In the genomic region with DNA sequence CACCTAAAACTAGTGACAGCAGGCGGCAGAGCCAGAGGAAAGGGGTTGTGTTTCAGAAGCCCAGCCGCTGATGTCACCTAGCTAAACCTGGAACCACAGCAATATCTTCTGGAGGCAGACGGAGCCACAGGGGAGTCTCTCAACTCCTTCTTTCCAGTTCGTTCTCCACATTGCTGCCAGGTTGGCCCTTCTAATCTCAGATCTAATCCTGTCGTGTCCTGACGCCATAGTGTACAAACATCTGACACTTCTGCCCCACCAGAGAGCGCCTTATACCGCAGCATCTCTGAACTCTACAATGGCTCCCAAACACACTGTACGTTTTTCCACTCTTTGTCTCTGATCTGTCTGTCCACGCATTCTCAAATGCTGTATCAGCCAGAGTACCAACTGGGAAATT, we compare ENCODE assay signal across 19 cellular contexts.
DNase-seq lines count a peak whose midpoint lies in the region; ATAC-seq, FAIRE-seq and TF ChIP-seq lines count a peak whose summit lies in the region.
"Had no signal": no experiment of that assay in that cellular context is flagged by ENCODE, and none has a peak within 500 bp of the region (broad histone marks: within the 10 kb centered on the region; RNA-seq: fewer than 3 reads in every experiment).

No MANE protein-coding gene starts in this region.

- POLR2A ChIA-PET in H1 (lab: Charles Lee; ENCODE audit: partially characterized antibody): interaction anchor here (1.1 kb wide), 1 partner anchor 9 kb away, joined by 3 read pairs; no protein-coding TSS in a partner anchor

- no peak overlapping the region for H3K23ac ChIP-seq in H1 (ENCODE audit: insufficient read length)

- no peak overlapping the region for H3K4me2 ChIP-seq in H1 (ENCODE audit: insufficient read depth in 1 of 2, low read depth in 2 of 2, low read length in 2 of 2)

- H3K4me3 ChIP-seq in cardiac muscle cell (no peak overlapping the region), right atrium auricular region (no peak overlapping the region), H1 (ENCODE audit: extremely low read depth in 1 of 4, insufficient read depth in 2 of 4, low read depth in 3 of 4, low read length in 4 of 4) (no peak overlapping the region)

- H3K27ac ChIP-seq in cardiac muscle cell: no peak overlapping the region
- no peak overlapping the region for H3K27ac ChIP-seq in right atrium auricular region
- no peak overlapping the region for H3K27ac ChIP-seq in H1 (ENCODE audit: low read depth, low read length)

- no peak for TF ChIP-seq EP300 in H1 (IDR thresholded peaks at IDR 0.05; ENCODE audit: borderline replicate concordance in 1 of 2, low read depth in 2 of 2, low read length in 2 of 2)

- no peaks in the 10 kb centered on the region for H3K23me2 ChIP-seq in H1 (ENCODE audit: low read depth, low read length)

- H2BK120ac ChIP-seq in H1 (replicated peaks; ENCODE audit: low read depth, low read length): no peak overlapping the region

- H4K5ac ChIP-seq in H1 (ENCODE audit: insufficient read length, low read depth, low read length): no peak overlapping the region

- no peak overlapping the region for H2BK5ac ChIP-seq in H1 (ENCODE audit: low read depth, low read length)

- peak in 1 of 2 donors; percentile 28 for DNase-seq in cardiac muscle cell (ENCODE audit: low read depth in 1 of 2, low spot score in 1 of 2)
- DNase-seq in right atrium auricular region (ENCODE audit: low spot score): no peak
- DNase-seq in NCI-H2171 treated with DMSO at 0.1 percent for 48 hours (lab: John Stamatoyannopoulos, UW): peak; percentile 96
- DNase-seq in H1 (ENCODE audit: low read depth in 1 of 2, low spot score in 2 of 2): no peak
- peak; percentile 25 for DNase-seq in retina
- no peak for DNase-seq in hypothalamus (lab: John Stamatoyannopoulos, UW)
- DNase-seq: activated CD4-positive, alpha-beta T cell treated with anti-CD3 and anti-CD28 coated beads, Interleukin-2, amount 10 ng/mL, durations not matched to agents 24 days and 14 days; activated naive CD4-positive, alpha-beta T cell treated with anti-CD3 and anti-CD28 coated beads, Interleukin-2, amount 50 U/mL, for 16 hours; dermis blood vessel endothelial cell; glutamatergic neuron; H7; kidney; midbrain; NCI-H2029; nucleus accumbens; stimulated activated CD4-positive, alpha-beta T cell treated with anti-CD3 and anti-CD28 coated beads, Interleukin-2, amount 100 ng/mL, for 48 hours; substantia nigra had no signal

- peak overlapping the region; percentile 24; the same call in 1 of the 2 replicates for H3K18ac ChIP-seq in H1 (ENCODE audit: extremely low read depth, low read length)

- FAIRE-seq in H1 (lab: Jason Lieb, UNC): no peak
- FAIRE-seq: kidney had no signal

- H2AFZ ChIP-seq in H1 (ENCODE audit: low read length): 0 out of 2 replicates have a peak overlapping the region, but pooled peaks have one; percentile 35

- H2BK20ac ChIP-seq in H1 (ENCODE audit: low read length): no peak overlapping the region; the same call in 1 of the 2 replicates

- H2BK15ac ChIP-seq in H1 (ENCODE audit: low read length): 0 out of 2 replicates have a peak overlapping the region, but pooled peaks have one; percentile 41

- no peaks in the 10 kb centered on the region for H3K79me2 ChIP-seq in H1 (ENCODE audit: control insufficient read depth in 1 of 2, insufficient read depth in 2 of 2, low read length in 2 of 2)

- H3K4me1 ChIP-seq in cardiac muscle cell (ENCODE audit: low read depth): no peaks in the 10 kb centered on the region
- no peaks in the 10 kb centered on the region for H3K4me1 ChIP-seq in right atrium auricular region
- H3K4me1 ChIP-seq in H1 (replicated peaks in 1 of 4; ENCODE audit: control insufficient read depth in 3 of 4, insufficient read depth in 4 of 4, low read length in 3 of 4): no peaks in the 10 kb centered on the region; a peak in 1 of 7 replicates

- no peak overlapping the region for H2BK12ac ChIP-seq in H1 (ENCODE audit: low read depth, low read length)

- TF ChIP-seq POLR2A in H1 (IDR thresholded peaks at IDR 0.05; ENCODE audit: control extremely low read depth in 1 of 2, low read depth in 2 of 2, low read length in 2 of 2): no peak

- H3K14ac ChIP-seq in H1 (ENCODE audit: insufficient read length): no peak overlapping the region

- no peak overlapping the region for H4K91ac ChIP-seq in H1 (replicated peaks; ENCODE audit: insufficient read length, low read length)

- H3K9me3 ChIP-seq in cardiac muscle cell (ENCODE audit: low read depth): no peaks in the 10 kb centered on the region
- H3K9me3 ChIP-seq in right atrium auricular region: no peaks in the 10 kb centered on the region
- peaks cover 5 to 10% of the 10 kb centered on the region in 2 experiments; a peak in 2 of 4 replicates for H3K9me3 ChIP-seq in H1 (ENCODE audit: insufficient read depth in 2 of 2, low read depth in 1 of 2, low read length in 1 of 2)

- H3K79me1 ChIP-seq in H1 (ENCODE audit: low read depth, low read length): no peaks in the 10 kb centered on the region

- no peak overlapping the region for H3K4ac ChIP-seq in H1 (replicated peaks; ENCODE audit: insufficient read length, low read depth, low read length)

- no peak overlapping the region for H2AK5ac ChIP-seq in H1 (ENCODE audit: low read depth, low read length)

- no peaks in the 10 kb centered on the region for H4K20me1 ChIP-seq in H1 (replicated peaks in 1 of 2; ENCODE audit: control insufficient read depth in 1 of 2, insufficient read depth in 2 of 2, low read length in 2 of 2)

- ATAC-seq in HG02623 (IDR thresholded peaks at IDR 0.05; ENCODE audit: unreplicated experiment): no peak
- no peak for ATAC-seq in HG03280 (IDR thresholded peaks at IDR 0.05; ENCODE audit: unreplicated experiment)

- H4K8ac ChIP-seq in H1 (ENCODE audit: extremely low read depth, insufficient read depth, low read length): no peak overlapping the region

- H3K27me3 ChIP-seq in cardiac muscle cell (no peaks in the 10 kb centered on the region), right atrium auricular region (no peaks in the 10 kb centered on the region), H1 (replicated peaks in 1 of 4; ENCODE audit: control insufficient read depth in 3 of 4, extremely low read depth in 1 of 4, insufficient read depth in 3 of 4, low read length in 3 of 4) (no peaks in the 10 kb centered on the region)

- TF ChIP-seq RAD21 in H1 (IDR thresholded peaks at IDR 0.05 in 1 of 2, conservative IDR thresholded peaks at IDR 0.05 in 1 of 2; ENCODE audit: low read depth in 2 of 2, low read length in 2 of 2): peak; percentile 41 to 51

- WGBS in H1 (ENCODE audit: extremely low coverage in 1 of 2, insufficient coverage in 1 of 2, insufficient read length in 1 of 2, insufficient replicate concordance in 2 of 2, low coverage in 1 of 2, low lambda C conversion rate in 2 of 2, missing lambda C conversion rate in 1 of 2), 2 experiments: 78% methylated on average over 10 of the region's 10 CpGs; no CpG with 5 or more reads in 1 of the 2 experiments

- H3K56ac ChIP-seq in H1 (replicated peaks; ENCODE audit: insufficient read length, low read depth, low read length): no peak overlapping the region

- no peak overlapping the region for H3K9ac ChIP-seq in H1 (replicated peaks in 1 of 4; ENCODE audit: extremely low read depth in 1 of 4, low read depth in 3 of 4, low read length in 3 of 4)

- TF ChIP-seq CTCF in cardiac muscle cell (IDR thresholded peaks at IDR 0.05; ENCODE audit: low read depth, low read length) (peak; percentile 16), right atrium auricular region (IDR thresholded peaks at IDR 0.05) (no peak), H1 (IDR thresholded peaks at IDR 0.05; ENCODE audit: control extremely low read depth in 1 of 3, insufficient read depth in 1 of 3, low read depth in 1 of 3, low read length in 3 of 3) (peak in 1 of 3 experiments; percentile 14; a peak in 1 of 4 replicates)

- no peaks in the 10 kb centered on the region for H3K36me3 ChIP-seq in cardiac muscle cell
- H3K36me3 ChIP-seq in right atrium auricular region: no peaks in the 10 kb centered on the region
- H3K36me3 ChIP-seq in H1 (ENCODE audit: control insufficient read depth in 2 of 4, insufficient read depth in 4 of 4, low read length in 3 of 4): no peaks in the 10 kb centered on the region

- CTCF ChIA-PET in H1 (lab: Charles Lee; ENCODE audit: partially characterized antibody): no interaction called here

TF ChIP-seq in H1, 55 proteins besides CTCF, POLR2A, EP300 and RAD21 (continues in another document):
- TF ChIP-seq ZNF274 (IDR thresholded peaks at IDR 0.05; ENCODE audit: borderline replicate concordance, extremely low read depth, low read length) (no peak), KDM4A (IDR thresholded peaks at IDR 0.05; ENCODE audit: low read depth, low read length, severe bottlenecking) (no peak), KDM1A (IDR thresholded peaks at IDR 0.05; ENCODE audit: borderline replicate concordance, low read length) (no peak), SIRT6 (IDR thresholded peaks at IDR 0.05; ENCODE audit: low read length) (no peak), SP1 (IDR thresholded peaks at IDR 0.05; ENCODE audit: low read depth, low read length) (no peak), BCL11A (IDR thresholded peaks at IDR 0.05; ENCODE audit: low read depth in 2 of 2, low read length in 2 of 2) (no peak), SAP30 (IDR thresholded peaks at IDR 0.05; ENCODE audit: insufficient read depth, insufficient replicate concordance, low read length) (no peak), TBP (IDR thresholded peaks at IDR 0.05; ENCODE audit: low read depth, low read length) (no peak), ATF3 (IDR thresholded peaks at IDR 0.05; ENCODE audit: insufficient read depth, low read depth, low read length) (no peak), KDM5A (IDR thresholded peaks at IDR 0.05; ENCODE audit: low read length) (no peak), HDAC2 (IDR thresholded peaks at IDR 0.05; ENCODE audit: borderline replicate concordance in 1 of 2, low read depth in 2 of 2, low read length in 2 of 2) (no peak), RNF2 (IDR thresholded peaks at IDR 0.05; ENCODE audit: borderline replicate concordance, low read depth, low read length, missing control alignments, poor library complexity, severe bottlenecking) (no peak), ASH2L (IDR thresholded peaks at IDR 0.05; ENCODE audit: low read length) (no peak), CBX8 (IDR thresholded peaks at IDR 0.05; ENCODE audit: borderline replicate concordance, low read depth, low read length) (no peak)
- TF ChIP-seq, protein P1, sequence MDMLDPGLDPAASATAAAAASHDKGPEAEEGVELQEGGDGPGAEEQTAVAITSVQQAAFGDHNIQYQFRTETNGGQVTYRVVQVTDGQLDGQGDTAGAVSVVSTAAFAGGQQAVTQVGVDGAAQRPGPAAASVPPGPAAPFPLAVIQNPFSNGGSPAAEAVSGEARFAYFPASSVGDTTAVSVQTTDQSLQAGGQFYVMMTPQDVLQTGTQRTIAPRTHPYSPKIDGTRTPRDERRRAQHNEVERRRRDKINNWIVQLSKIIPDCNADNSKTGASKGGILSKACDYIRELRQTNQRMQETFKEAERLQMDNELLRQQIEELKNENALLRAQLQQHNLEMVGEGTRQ (IDR thresholded peaks at IDR 0.05; ENCODE audit: low read length): no peak

Comparison
In these comparisons a context has a peak if more than half of its experiments do, and no peak if none do; other contexts are left out.
1. DNase-seq: peak in NCI-H2171 treated with DMSO at 0.1 percent for 48 hours (single experiment) and retina (single experiment); none in right atrium auricular region (single experiment), H1 (0 of 2) and hypothalamus (0 of 51).